8 cellular contexts compared by ENCODE assay signal in genomic region chr5:137320056-137321045, GRCh38.
A peak's percentile ranks its signal among the peaks of the same experiment; 100 is the strongest.
DNase-seq lines count a peak whose midpoint lies in the region; ATAC-seq, FAIRE-seq and TF ChIP-seq lines count a peak whose summit lies in the region.

No MANE protein-coding gene starts in this region.

- no peak for TF ChIP-seq POLR2A in upper lobe of left lung (IDR thresholded peaks at IDR 0.05)

- no peak overlapping the region for H3K4me2 ChIP-seq in OCI-LY1 (ENCODE audit: low read length)

- WGBS in upper lobe of left lung, 2 donors, result 4% methylated on average over 3 of the region's 3 CpGs

- H3K27me3 ChIP-seq in OCI-LY1 (ENCODE audit: insufficient read depth, low read length), result no peaks in the 10 kb centered on the region
- H3K27me3 ChIP-seq in upper lobe of left lung, result no peaks in the 10 kb centered on the region

- no peak overlapping the region for H3K27ac Mint-ChIP-seq in activated naive CD4-positive, alpha-beta T cell treated with anti-CD3 and anti-CD28 coated beads, Interleukin-2, amount 10 ng/mL, durations not matched to agents 7 days and 5 days

- TF ChIP-seq CTCF in OCI-LY1 (IDR thresholded peaks at IDR 0.05; ENCODE audit: low read length) (peak; percentile 63), cardiac fibroblast (IDR thresholded peaks at IDR 0.05; ENCODE audit: low read depth, low read length) (peak; percentile 82), upper lobe of left lung (IDR thresholded peaks at IDR 0.05) (peak; percentile 40 to 72 (median 66))

- H3K27me3 Mint-ChIP-seq in activated naive CD4-positive, alpha-beta T cell treated with anti-CD3 and anti-CD28 coated beads, Interleukin-2, amount 10 ng/mL, durations not matched to agents 7 days and 5 days, result peaks cover 9% of the 10 kb centered on the region

- H3K36me3 ChIP-seq in OCI-LY1 (ENCODE audit: insufficient read depth, low read length) (no peaks in the 10 kb centered on the region), upper lobe of left lung (no peaks in the 10 kb centered on the region)

- H3K9ac ChIP-seq in OCI-LY1 (ENCODE audit: low read length), result no peak overlapping the region

- H3K27ac ChIP-seq in OCI-LY1 (ENCODE audit: low read depth, low read length, poor library complexity, severe bottlenecking) (no peak overlapping the region), upper lobe of left lung (no peak overlapping the region)

- H3K4me3 ChIP-seq in OCI-LY1 (ENCODE audit: low read depth, low read length, poor library complexity, severe bottlenecking) (no peak overlapping the region), cardiac fibroblast (replicated peaks in 1 of 2; ENCODE audit: low read depth in 2 of 2, low read length in 2 of 2) (no peak overlapping the region), upper lobe of left lung (no peak overlapping the region)

- ATAC-seq in upper lobe of left lung (ENCODE audit: low FRiP score in 2 of 2) (peak in 1 of 2 donors; percentile 78), HG02610 (IDR thresholded peaks at IDR 0.05; ENCODE audit: unreplicated experiment) (no peak)

- TF ChIP-seq EP300 in upper lobe of left lung (IDR thresholded peaks at IDR 0.05), result no peak

- H3K4me3 Mint-ChIP-seq in activated naive CD4-positive, alpha-beta T cell treated with anti-CD3 and anti-CD28 coated beads, Interleukin-2, amount 10 ng/mL, durations not matched to agents 7 days and 5 days, result no peak overlapping the region

- no peak for FAIRE-seq in HTR-8/SVneo (lab: Jason Lieb, UNC)

- H3K36me3 Mint-ChIP-seq in activated naive CD4-positive, alpha-beta T cell treated with anti-CD3 and anti-CD28 coated beads, Interleukin-2, amount 10 ng/mL, durations not matched to agents 7 days and 5 days, result no peaks in the 10 kb centered on the region

- H3K9me2 ChIP-seq in OCI-LY1 (ENCODE audit: low read depth, low read length), result no peaks in the 10 kb centered on the region

- H3K9me3 ChIP-seq in OCI-LY1 (ENCODE audit: low read length) (no peaks in the 10 kb centered on the region), upper lobe of left lung (no peaks in the 10 kb centered on the region)

- no peaks in the 10 kb centered on the region for H3K79me2 ChIP-seq in OCI-LY1 (ENCODE audit: insufficient read depth, low read length)

- H2AFZ ChIP-seq in OCI-LY1 (ENCODE audit: low read length), result no peak overlapping the region

- H3K4me1 ChIP-seq in OCI-LY1 (ENCODE audit: insufficient read depth, low read length, severe bottlenecking) (no peaks in the 10 kb centered on the region), upper lobe of left lung (no peaks in the 10 kb centered on the region)

- no peaks in the 10 kb centered on the region for H4K20me1 ChIP-seq in OCI-LY1 (ENCODE audit: insufficient read depth, low read length)

- no peaks in the 10 kb centered on the region for H3K4me1 Mint-ChIP-seq in activated naive CD4-positive, alpha-beta T cell treated with anti-CD3 and anti-CD28 coated beads, Interleukin-2, amount 10 ng/mL, durations not matched to agents 7 days and 5 days

- no peaks in the 10 kb centered on the region for H3K9me3 Mint-ChIP-seq in activated naive CD4-positive, alpha-beta T cell treated with anti-CD3 and anti-CD28 coated beads, Interleukin-2, amount 10 ng/mL, durations not matched to agents 7 days and 5 days

- CTCF ChIA-PET in activated naive CD4-positive, alpha-beta T cell treated with anti-CD3 and anti-CD28 coated beads, Interleukin-2, amount 10 ng/mL, durations not matched to agents 7 days and 5 days (lab: Charles Lee), result interaction anchor here (0.7 to 2.3 kb wide), 15 partner anchors 10 to 181 kb away, joined by 3 to 17 read pairs (median 5); partner anchors contain the start of gene SPOCK1

- DNase-seq in activated naive CD4-positive, alpha-beta T cell treated with anti-CD3 and anti-CD28 coated beads, Interleukin-2, amount 10 ng/mL, durations not matched to agents 7 days and 5 days, result peak; percentile 29
- no peak for DNase-seq in activated naive CD4-positive, alpha-beta T cell treated with anti-CD3 and anti-CD28 coated beads, Interleukin-2, amount 50 U/mL, for 16 hours
- DNase-seq in HTR-8/SVneo (ENCODE audit: insufficient read length, low spot score) (peak; percentile 51), cardiac fibroblast (ENCODE audit: low read depth in 2 of 2) (peak; percentile 78 to 79), kidney glomerular epithelial cell (lab: John Stamatoyannopoulos, UW) (peak; percentile 69), upper lobe of left lung (no peak)

- no peaks in the 10 kb centered on the region for H3F3A ChIP-seq in OCI-LY1 (ENCODE audit: insufficient read depth, low read length)

Comparison
In these comparisons a context has a peak if more than half of its experiments do, and no peak if none do; other contexts are left out.
1. DNase-seq: peak in activated naive CD4-positive, alpha-beta T cell treated with anti-CD3 and anti-CD28 coated beads, Interleukin-2, amount 10 ng/mL, durations not matched to agents 7 days and 5 days (single experiment), HTR-8/SVneo (single experiment), cardiac fibroblast (2 of 2) and kidney glomerular epithelial cell (single experiment); none in activated naive CD4-positive, alpha-beta T cell treated with anti-CD3 and anti-CD28 coated beads, Interleukin-2, amount 50 U/mL, for 16 hours (single experiment) and upper lobe of left lung (0 of 2).
2. Peak in every context shown above with its lines, with median percentiles within 50 percentile points of each other: CTCF ChIP-seq.